ENCODE assay signal across 17 cellular contexts in genomic region chr3:55252921-55253320, GRCh38.
DNase-seq lines count a peak whose midpoint lies in the region; ATAC-seq and TF ChIP-seq lines count a peak whose summit lies in the region.
"Had no signal": no experiment of that assay in that cellular context is flagged by ENCODE, and none has a peak within 500 bp of the region (broad histone marks: within the 10 kb centered on the region; RNA-seq: fewer than 3 reads in every experiment).

No MANE protein-coding gene starts in this region.

- CTCF ChIA-PET in IMR-90 (lab: Yijun Ruan, JAX) = no interaction called here

- TF ChIP-seq CTCF in IMR-90 (conservative IDR thresholded peaks at IDR 0.05; ENCODE audit: low read depth, low read length) (no peak), astrocyte of the spinal cord (IDR thresholded peaks at IDR 0.05; ENCODE audit: low read depth, low read length) (no peak), stomach (IDR thresholded peaks at IDR 0.05) (no peak)

- no peak overlapping the region for H4K5ac ChIP-seq in IMR-90 (ENCODE audit: low read depth, low read length)

- no peaks in the 10 kb centered on the region for H3K9me1 ChIP-seq in IMR-90 (ENCODE audit: insufficient read depth, low read length)

- H2BK5ac ChIP-seq in IMR-90 (ENCODE audit: low read depth, low read length, poor library complexity, severe bottlenecking) = no peak overlapping the region

- H2AFZ ChIP-seq in IMR-90 (replicated peaks; ENCODE audit: low read length, poor library complexity) = no peak overlapping the region
- H2AFZ ChIP-seq: PC-9 had no signal

- H2BK15ac ChIP-seq in IMR-90 (ENCODE audit: low read depth, low read length) = no peak overlapping the region

- in situ Hi-C loops in IMR-90 (cut with MboI; ENCODE audit: low sequenced_read_pairs) (loop anchor here (25.0 kb wide), 1 partner anchor 391 kb away; no protein-coding TSS in a partner anchor), astrocyte of the spinal cord (cut with HindIII; ENCODE audit: low sequenced_read_pairs) (no loop called here)

- no peak overlapping the region for H3K18ac ChIP-seq in IMR-90 (ENCODE audit: low read depth, low read length)

- H3K79me1 ChIP-seq in IMR-90 (ENCODE audit: low read depth in 1 of 2, low read length in 2 of 2) = no peaks in the 10 kb centered on the region

- dilution Hi-C loops in IMR-90 (cut with HindIII; ENCODE audit: low sequenced_read_pairs, unreplicated experiment) = no loop called here

- no peak overlapping the region for H3K9ac ChIP-seq in IMR-90 (ENCODE audit: low read depth, low read length)
- H3K9ac ChIP-seq: BLaER1 had no signal

- no peaks in the 10 kb centered on the region for H4K20me1 ChIP-seq in IMR-90 (ENCODE audit: insufficient read depth, low read length)
- H4K20me1 ChIP-seq: BLaER1 had no signal

- ATAC-seq in IMR-90 (ENCODE audit: low read depth) (no peak), GM21390 (IDR thresholded peaks at IDR 0.05; ENCODE audit: unreplicated experiment) (no peak)
- ATAC-seq: K562 had no signal

- H4K8ac ChIP-seq in IMR-90 (ENCODE audit: low read depth in 2 of 2, low read length in 2 of 2) = no peak overlapping the region

- H3K23ac ChIP-seq in IMR-90 (ENCODE audit: low read depth, low read length) = no peak overlapping the region

- H3K56ac ChIP-seq in IMR-90 (ENCODE audit: extremely low read depth, insufficient read depth, low read length) = no peak overlapping the region

- H2BK20ac ChIP-seq in IMR-90 (ENCODE audit: low read depth, low read length) = peak overlapping the region; percentile 10; the same call in 1 of the 2 replicates

- peak; percentile 48 for DNase-seq in AG20443 (ENCODE audit: low spot score)
- peak; percentile 33 for DNase-seq in IMR-90
- peak; percentile 28 for DNase-seq in astrocyte of the spinal cord (ENCODE audit: low read depth, low spot score)
- DNase-seq in renal cortical epithelial cell (ENCODE audit: low read depth) = peak; percentile 30
- no peak for DNase-seq in stomach
- no peak for DNase-seq in amniotic stem cell (lab: John Stamatoyannopoulos, UW)
- no peak for DNase-seq in hepatic stellate cell (ENCODE audit: low spot score)
- DNase-seq: CD8-positive, alpha-beta memory T cell; H9; NCI-H1417; NCI-H187; NCI-H2227 treated with DMSO at 0.1 percent for 48 hours; NCI-H524; PC-9 had no signal

- TF ChIP-seq POLR2A in IMR-90 (IDR thresholded peaks at IDR 0.05; ENCODE audit: low read depth, low read length) = no peak
- no peak for TF ChIP-seq POLR2A in stomach (IDR thresholded peaks at IDR 0.05)

- H2AK9ac ChIP-seq in IMR-90 (replicated peaks; ENCODE audit: low read depth, low read length, poor library complexity) = no peak overlapping the region

- H3K27ac ChIP-seq in IMR-90 (ENCODE audit: insufficient read depth, low read length) (no peak overlapping the region), stomach (no peak overlapping the region)
- H3K27ac ChIP-seq: BLaER1, PC-9 had no signal

- H3K4me2 ChIP-seq in IMR-90 (ENCODE audit: low read depth, low read length) = no peak overlapping the region
- H3K4me2 ChIP-seq: BLaER1, PC-9 had no signal

- BruUV-seq in IMR-90 (replicated peaks; lab: Mats Ljungman, UMichigan) = no TSS peak

- no peak overlapping the region for H3K14ac ChIP-seq in IMR-90 (replicated peaks; ENCODE audit: low read depth, low read length)

- H3K9me3 ChIP-seq in IMR-90 (ENCODE audit: control insufficient read depth, insufficient read depth, low read length) (peaks cover 4% of the 10 kb centered on the region; the same call in 1 of the 2 replicates), stomach (peaks cover 0 to 7% (median 3%) of the 10 kb centered on the region in 4 donors)

- intact Hi-C loops in IMR-90 (cut with micrococcal nuclease) (no loop called here), stomach (cut with DNase I; ENCODE audit: low total_unique reads) (no loop called here)

- H3K4me3 ChIP-seq in IMR-90 (ENCODE audit: insufficient read depth, low read depth, low read length) (no peak overlapping the region), astrocyte of the spinal cord (ENCODE audit: low read depth, low read length) (no peak overlapping the region), stomach (no peak overlapping the region)
- H3K4me3 ChIP-seq: BLaER1, K562, PC-9 had no signal

- no peak overlapping the region for H4K91ac ChIP-seq in IMR-90 (ENCODE audit: insufficient read depth, low read depth, low read length)

- H3K36me3 ChIP-seq in IMR-90 (ENCODE audit: control insufficient read depth, insufficient read depth, low read length) (no peaks in the 10 kb centered on the region), stomach (no peaks in the 10 kb centered on the region)
- H3K36me3 ChIP-seq: BLaER1 had no signal

- H2AK5ac ChIP-seq in IMR-90 (ENCODE audit: low read depth, low read length) = no peak overlapping the region

- no peaks in the 10 kb centered on the region for H3K4me1 ChIP-seq in IMR-90 (ENCODE audit: control insufficient read depth, insufficient read depth, low read length)
- H3K4me1 ChIP-seq in stomach = no peaks in the 10 kb centered on the region
- H3K4me1 ChIP-seq: BLaER1 had no signal

- H2BK120ac ChIP-seq in IMR-90 (ENCODE audit: low read depth, low read length) = no peak overlapping the region

- H3K27me3 ChIP-seq in IMR-90 (ENCODE audit: control insufficient read depth, insufficient read depth, low read length) (no peaks in the 10 kb centered on the region), stomach (no peaks in the 10 kb centered on the region)
- H3K27me3 ChIP-seq: BLaER1 had no signal

- POLR2A ChIA-PET in IMR-90 (lab: Charles Lee; ENCODE audit: unreplicated experiment) = interaction anchor here (0.5 kb wide), 2 partner anchors 290 to 1415 kb away, joined by 3 to 4 read pairs; no protein-coding TSS in a partner anchor

- TF ChIP-seq RAD21 in IMR-90 (IDR thresholded peaks at IDR 0.05; ENCODE audit: low read length) = no peak

- TF ChIP-seq EP300 in stomach (IDR thresholded peaks at IDR 0.05) = no peak

- H3K4ac ChIP-seq in IMR-90 (ENCODE audit: low read depth, low read length) = no peak overlapping the region

TF ChIP-seq in IMR-90, 13 proteins besides CTCF, POLR2A, EP300 and RAD21:
- TF ChIP-seq RFX5 (IDR thresholded peaks at IDR 0.05; ENCODE audit: low read depth, low read length) = no peak

Comparison
In these comparisons a context has a peak if more than half of its experiments do, and no peak if none do; other contexts are left out.
1. DNase-seq: peak in AG20443 (single experiment), IMR-90 (single experiment), astrocyte of the spinal cord (single experiment) and renal cortical epithelial cell (single experiment); none in stomach (single experiment), amniotic stem cell (single experiment) and hepatic stellate cell (single experiment).